1 cellular context compared by ENCODE assay signal in genomic region chr2:75512455-75513212, GRCh38.
TF ChIP-seq lines count a peak whose summit lies in the region.

No MANE protein-coding gene starts in this region.

TF ChIP-seq in HepG2, 621 proteins besides CTCF, POLR2A, EP300 and RAD21 (continued from another document):
- TF ChIP-seq RERE (CRISPR knock-in tag; IDR thresholded peaks at IDR 0.05; ENCODE audit: low read depth) (no peak), MEF2D (CRISPR knock-in tag; IDR thresholded peaks at IDR 0.05) (no peak), RBM22 (optimal IDR thresholded peaks at IDR 0.05; ENCODE audit: low read length) (peak; percentile 75), PATZ1 (CRISPR knock-in tag; IDR thresholded peaks at IDR 0.05) (no peak), ZNF547 (CRISPR knock-in tag; IDR thresholded peaks at IDR 0.05) (0 out of 2 replicates have a peak, but pooled peaks have one; percentile 42), NFYC (CRISPR knock-in tag; IDR thresholded peaks at IDR 0.05) (no peak; the same call in 1 of the 2 replicates), HOXA3 (CRISPR knock-in tag; IDR thresholded peaks at IDR 0.05) (no peak), ZSCAN29 (CRISPR knock-in tag; conservative IDR thresholded peaks at IDR 0.05) (no peak), ZMYM2 (CRISPR knock-in tag; IDR thresholded peaks at IDR 0.05) (peak; percentile 57; the same call in 1 of the 2 replicates), CHD4 (IDR thresholded peaks at IDR 0.05; ENCODE audit: borderline replicate concordance, low read length) (peak; percentile 91; the same call in 1 of the 2 replicates), FOSL1 (CRISPR knock-in tag; IDR thresholded peaks at IDR 0.05; ENCODE audit: borderline replicate concordance) (no peak), NFATC3 (CRISPR knock-in tag; IDR thresholded peaks at IDR 0.05) (0 out of 2 replicates have a peak, but pooled peaks have one; percentile 67), STAT6 (CRISPR knock-in tag; IDR thresholded peaks at IDR 0.05; ENCODE audit: borderline replicate concordance) (no peak), GATAD1 (CRISPR knock-in tag; IDR thresholded peaks at IDR 0.05) (no peak), ZNF781 (CRISPR knock-in tag; IDR thresholded peaks at IDR 0.05; ENCODE audit: borderline replicate concordance, not compliant biosample characterization) (peak; percentile 43), ZSCAN25 (CRISPR knock-in tag; IDR thresholded peaks at IDR 0.05) (0 out of 2 replicates have a peak, but pooled peaks have one; percentile 39), ZNF788 (CRISPR knock-in tag; IDR thresholded peaks at IDR 0.05; ENCODE audit: borderline replicate concordance) (no peak), POLR2G (IDR thresholded peaks at IDR 0.05; ENCODE audit: low read depth, low read length) (peak; percentile 39; the same call in 1 of the 2 replicates), NFYB (CRISPR knock-in tag; IDR thresholded peaks at IDR 0.05) (peak; percentile 63), ZNF670 (CRISPR knock-in tag; IDR thresholded peaks at IDR 0.05; ENCODE audit: borderline replicate concordance) (no peak), GLI4 (CRISPR knock-in tag; IDR thresholded peaks at IDR 0.05; ENCODE audit: borderline replicate concordance) (0 out of 2 replicates have a peak, but pooled peaks have one; percentile 58), TMF1 (CRISPR knock-in tag; IDR thresholded peaks at IDR 0.05; ENCODE audit: low read depth) (no peak), ZMYM4 (CRISPR knock-in tag; IDR thresholded peaks at IDR 0.05) (0 out of 2 replicates have a peak, but pooled peaks have one; percentile 16), ZFP90 (CRISPR knock-in tag; IDR thresholded peaks at IDR 0.05; ENCODE audit: borderline replicate concordance) (no peak)
